29 cellular contexts compared by ENCODE assay signal in the genomic region with DNA sequence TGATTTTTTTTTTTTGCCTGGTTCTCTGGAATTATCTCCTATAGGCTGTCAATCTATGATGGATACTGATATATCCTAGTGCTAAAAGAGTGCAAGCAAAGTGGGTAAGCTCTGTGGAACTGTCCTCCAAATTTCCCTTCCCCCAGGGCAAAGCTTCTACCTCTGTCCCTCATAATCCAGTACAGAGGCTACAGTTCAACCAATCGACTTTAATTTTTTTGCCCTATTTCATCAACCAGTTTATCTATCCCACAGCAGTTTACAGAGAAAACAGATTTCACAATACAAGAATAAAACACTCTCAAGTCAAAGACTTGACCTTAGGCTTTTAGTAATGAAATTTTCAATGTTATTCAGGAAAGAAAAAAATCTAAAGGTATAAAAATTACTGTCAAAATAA. TPM values are rescaled to one million over a fixed set of nuclear protein-coding genes. Genes with fewer than 3 reads are reported as not detected.
DNase-seq lines count a peak whose midpoint lies in the region; ATAC-seq and TF ChIP-seq lines count a peak whose summit lies in the region.
"Had no signal": no experiment of that assay in that cellular context is flagged by ENCODE, and none has a peak within 500 bp of the region (broad histone marks: within the 10 kb centered on the region; RNA-seq: fewer than 3 reads in every experiment).

No MANE protein-coding gene starts in this region.

- POLR2A ChIA-PET in activated CD8-positive, alpha-beta T cell treated with anti-CD3 and anti-CD28 coated beads for 36 hours (lab: Charles Lee), result interaction anchor here (1.7 kb wide), 1 partner anchor 42 kb away, joined by 5 read pairs; no protein-coding TSS in a partner anchor
- POLR2A ChIA-PET in activated CD8-positive, alpha-beta T cell treated with anti-CD3 and anti-CD28 coated beads, Interleukin-2, amount 10 ng/mL, durations not matched to agents 7 days and 5 days (lab: Charles Lee), result no interaction called here
- POLR2A ChIA-PET in IMR-90 (lab: Charles Lee; ENCODE audit: unreplicated experiment), result no interaction called here

- H3K4me1 ChIP-seq in IMR-90 (ENCODE audit: control insufficient read depth, insufficient read depth, low read length) (peaks cover 4% of the 10 kb centered on the region), trophoblast cell (ENCODE audit: control insufficient read depth in 1 of 2, insufficient read depth in 2 of 2, low read length in 2 of 2) (peaks cover 8 to 15% of the 10 kb centered on the region in 2 experiments)

- H3K27ac ChIP-seq in IMR-90 (ENCODE audit: insufficient read depth, low read length) (no peak overlapping the region), trophoblast cell (ENCODE audit: low read depth, low read length) (no peak overlapping the region)
- H3K27ac ChIP-seq: body of pancreas, pancreas, testis had no signal

- WGBS in IMR-90 (ENCODE audit: extremely low coverage in 2 of 2, insufficient read length in 1 of 2), 2 experiments, result 83% methylated on average over 1 of the region's 1 CpG; no CpG with 5 or more reads in 1 of the 2 experiments
- no CpG with 5 or more reads among the region's 1 CpG for WGBS in trophoblast cell (ENCODE audit: extremely low coverage, insufficient coverage, insufficient read length)

- in situ Hi-C loops in IMR-90 (cut with MboI; ENCODE audit: low sequenced_read_pairs), result no loop called here

- dilution Hi-C loops in IMR-90 (cut with HindIII; ENCODE audit: low sequenced_read_pairs, unreplicated experiment), result no loop called here

- H4K8ac ChIP-seq in IMR-90 (ENCODE audit: low read depth in 2 of 2, low read length in 2 of 2) (no peak overlapping the region), trophoblast cell (ENCODE audit: low read depth, low read length) (no peak overlapping the region)

- H3K4ac ChIP-seq in IMR-90 (ENCODE audit: low read depth, low read length) (no peak overlapping the region), trophoblast cell (ENCODE audit: low read depth, low read length) (peak overlapping the region; percentile 94)

- no peak overlapping the region for H3K18ac ChIP-seq in IMR-90 (ENCODE audit: low read depth, low read length)
- no peak overlapping the region for H3K18ac ChIP-seq in trophoblast cell (ENCODE audit: low read length)

- BruUV-seq in IMR-90 (replicated peaks; lab: Mats Ljungman, UMichigan), result no TSS peak

- H3K14ac ChIP-seq in IMR-90 (replicated peaks; ENCODE audit: low read depth, low read length) (no peak overlapping the region), trophoblast cell (ENCODE audit: low read length) (no peak overlapping the region)

- H2BK120ac ChIP-seq in IMR-90 (ENCODE audit: low read depth, low read length), result no peak overlapping the region
- no peak overlapping the region for H2BK120ac ChIP-seq in trophoblast cell (ENCODE audit: insufficient read depth, low read length, poor library complexity)

- peaks cover 22% of the 10 kb centered on the region for H3K9me1 ChIP-seq in IMR-90 (ENCODE audit: insufficient read depth, low read length)

- peaks cover 45% of the 10 kb centered on the region for H3K4me1 Mint-ChIP-seq in activated CD8-positive, alpha-beta T cell treated with anti-CD3 and anti-CD28 coated beads for 36 hours (ENCODE audit: low read depth)
- H3K4me1 Mint-ChIP-seq in activated CD8-positive, alpha-beta T cell treated with anti-CD3 and anti-CD28 coated beads, Interleukin-2, amount 10 ng/mL, durations not matched to agents 7 days and 5 days (ENCODE audit: low read depth), result peaks cover 38% of the 10 kb centered on the region
- peaks cover 44 to 55% of the 10 kb centered on the region in 2 donors for H3K4me1 Mint-ChIP-seq in effector memory CD8-positive, alpha-beta T cell (ENCODE audit: low read depth in 2 of 2)

- CTCF ChIA-PET in activated CD8-positive, alpha-beta T cell treated with anti-CD3 and anti-CD28 coated beads for 36 hours (lab: Charles Lee), result no interaction called here
- CTCF ChIA-PET in activated CD8-positive, alpha-beta T cell treated with anti-CD3 and anti-CD28 coated beads, Interleukin-2, amount 10 ng/mL, durations not matched to agents 7 days and 5 days (lab: Charles Lee), result no interaction called here
- CTCF ChIA-PET in IMR-90 (lab: Yijun Ruan, JAX), result no interaction called here

- no peak for TF ChIP-seq CTCF in activated CD8-positive, alpha-beta T cell treated with anti-CD3 and anti-CD28 coated beads for 36 hours (IDR thresholded peaks at IDR 0.05)
- no peak for TF ChIP-seq CTCF in IMR-90 (conservative IDR thresholded peaks at IDR 0.05; ENCODE audit: low read depth, low read length)

- H4K91ac ChIP-seq in IMR-90 (ENCODE audit: insufficient read depth, low read depth, low read length) (no peak overlapping the region), trophoblast cell (ENCODE audit: low read depth, low read length) (no peak overlapping the region)

- no peaks in the 10 kb centered on the region for H3K9me3 ChIP-seq in IMR-90 (ENCODE audit: control insufficient read depth, insufficient read depth, low read length)
- H3K9me3 ChIP-seq in trophoblast cell (ENCODE audit: insufficient read depth, low read depth, low read length), result no peaks in the 10 kb centered on the region
- H3K9me3 ChIP-seq: body of pancreas, pancreas, testis had no signal

- H3K4me3 ChIP-seq in IMR-90 (ENCODE audit: insufficient read depth, low read depth, low read length), result no peak overlapping the region
- no peak overlapping the region for H3K4me3 ChIP-seq in trophoblast cell (ENCODE audit: low read depth, low read length)
- H3K4me3 ChIP-seq: body of pancreas, GM23338, pancreas, testis had no signal

- no peak overlapping the region for H2AK9ac ChIP-seq in IMR-90 (replicated peaks; ENCODE audit: low read depth, low read length, poor library complexity)

- no peaks in the 10 kb centered on the region for H3K9me3 Mint-ChIP-seq in activated CD8-positive, alpha-beta T cell treated with anti-CD3 and anti-CD28 coated beads for 36 hours
- no peaks in the 10 kb centered on the region for H3K9me3 Mint-ChIP-seq in activated CD8-positive, alpha-beta T cell treated with anti-CD3 and anti-CD28 coated beads, Interleukin-2, amount 10 ng/mL, durations not matched to agents 7 days and 5 days (ENCODE audit: insufficient read depth)
- no peaks in the 10 kb centered on the region for H3K9me3 Mint-ChIP-seq in effector memory CD8-positive, alpha-beta T cell
- H3K9me3 Mint-ChIP-seq: activated B cell treated with CpG ODN at 0.5 μM for 24 hours; activated CD4-positive, alpha-beta memory T cell treated with anti-CD3 and anti-CD28 coated beads for 36 hours; CD8-positive, alpha-beta memory T cell; central memory CD8-positive, alpha-beta T cell; dendritic cell treated with granulocyte-macrophage colony-stimulating factor and Interleukin-4, amounts not matched to agents 40 ng/mL and 50 ng/mL, for 4 days; endodermal cell; GM23338; T-cell had no signal

- H2BK12ac ChIP-seq in trophoblast cell (ENCODE audit: low read length), result no peak overlapping the region

- H3K27me3 ChIP-seq in IMR-90 (ENCODE audit: control insufficient read depth, insufficient read depth, low read length) (no peaks in the 10 kb centered on the region), trophoblast cell (ENCODE audit: insufficient read depth, low read length) (no peaks in the 10 kb centered on the region)
- H3K27me3 ChIP-seq: body of pancreas, pancreas, testis had no signal

- no peak overlapping the region for H2AK5ac ChIP-seq in IMR-90 (ENCODE audit: low read depth, low read length)
- no peak overlapping the region for H2AK5ac ChIP-seq in trophoblast cell (ENCODE audit: low read length)

- H3K36me3 Mint-ChIP-seq in activated CD8-positive, alpha-beta T cell treated with anti-CD3 and anti-CD28 coated beads for 36 hours (ENCODE audit: low read depth), result peaks cover 48% of the 10 kb centered on the region
- peaks cover 45% of the 10 kb centered on the region for H3K36me3 Mint-ChIP-seq in activated CD8-positive, alpha-beta T cell treated with anti-CD3 and anti-CD28 coated beads, Interleukin-2, amount 10 ng/mL, durations not matched to agents 7 days and 5 days (ENCODE audit: low read depth)
- peaks cover 73% of the 10 kb centered on the region for H3K36me3 Mint-ChIP-seq in effector memory CD8-positive, alpha-beta T cell (ENCODE audit: insufficient read depth)

- ATAC-seq in activated CD8-positive, alpha-beta T cell treated with anti-CD3 and anti-CD28 coated beads for 36 hours, result no peak
- no peak for ATAC-seq in activated CD8-positive, alpha-beta T cell treated with anti-CD3 and anti-CD28 coated beads, Interleukin-2, amount 10 ng/mL, durations not matched to agents 7 days and 5 days
- no peak for ATAC-seq in IMR-90 (ENCODE audit: low read depth)
- no peak for ATAC-seq in effector memory CD8-positive, alpha-beta T cell (replicated peaks)
- ATAC-seq in Right ventricle myocardium inferior, result no peak
- ATAC-seq in HG03139 (IDR thresholded peaks at IDR 0.05; ENCODE audit: unreplicated experiment), result no peak
- ATAC-seq: body of pancreas, GM23338, pancreas, T-cell had no signal

- H4K20me1 ChIP-seq in IMR-90 (ENCODE audit: insufficient read depth, low read length), result peaks cover 95% of the 10 kb centered on the region

- H4K5ac ChIP-seq in IMR-90 (ENCODE audit: low read depth, low read length), result no peak overlapping the region

- H3K79me1 ChIP-seq in IMR-90 (ENCODE audit: low read depth in 1 of 2, low read length in 2 of 2), result peaks cover 5 to 54% of the 10 kb centered on the region in 2 experiments; a peak in 3 of 4 replicates
- H3K79me1 ChIP-seq in trophoblast cell (ENCODE audit: low read length), result peaks cover 2% of the 10 kb centered on the region

- H2BK5ac ChIP-seq in IMR-90 (ENCODE audit: low read depth, low read length, poor library complexity, severe bottlenecking) (no peak overlapping the region), trophoblast cell (ENCODE audit: low read depth, low read length, poor library complexity) (no peak overlapping the region)

- no peaks in the 10 kb centered on the region for H3K27me3 Mint-ChIP-seq in activated CD8-positive, alpha-beta T cell treated with anti-CD3 and anti-CD28 coated beads for 36 hours
- H3K27me3 Mint-ChIP-seq in activated CD8-positive, alpha-beta T cell treated with anti-CD3 and anti-CD28 coated beads, Interleukin-2, amount 10 ng/mL, durations not matched to agents 7 days and 5 days (ENCODE audit: low read depth), result no peaks in the 10 kb centered on the region
- H3K27me3 Mint-ChIP-seq in effector memory CD8-positive, alpha-beta T cell, result no peaks in the 10 kb centered on the region
- H3K27me3 Mint-ChIP-seq: activated B cell treated with CpG ODN at 0.5 μM for 24 hours; activated CD4-positive, alpha-beta memory T cell treated with anti-CD3 and anti-CD28 coated beads for 36 hours; CD8-positive, alpha-beta memory T cell; central memory CD8-positive, alpha-beta T cell; dendritic cell treated with granulocyte-macrophage colony-stimulating factor and Interleukin-4, amounts not matched to agents 40 ng/mL and 50 ng/mL, for 4 days; T-cell had no signal

- no peak for DNase-seq in activated CD8-positive, alpha-beta T cell treated with anti-CD3 and anti-CD28 coated beads for 36 hours
- no peak for DNase-seq in activated CD8-positive, alpha-beta T cell treated with anti-CD3 and anti-CD28 coated beads, Interleukin-2, amount 10 ng/mL, durations not matched to agents 7 days and 5 days
- DNase-seq in IMR-90, result no peak
- DNase-seq in effector memory CD8-positive, alpha-beta T cell, result no peak
- no peak for DNase-seq in trophoblast cell
- DNase-seq in germinal center (ENCODE audit: low spot score), result no peak
- no peak for DNase-seq in Right ventricle myocardium inferior (ENCODE audit: missing footprints)
- DNase-seq: activated B cell treated with CpG ODN at 0.5 μM for 24 hours; activated CD4-positive, alpha-beta memory T cell treated with anti-CD3 and anti-CD28 coated beads for 36 hours; activated CD8-positive, alpha-beta memory T cell treated with anti-CD3 and anti-CD28 coated beads, Interleukin-2, amount 50 U/mL, for 48 hours; activated effector memory CD4-positive, alpha-beta T cell treated with Interleukin-2 at 50 U/mL for 16 hours; body of pancreas; CD8-positive, alpha-beta memory T cell; EL; endodermal cell; hippocampal formation; KBM-7; NCI-H1092 treated with DMSO at 0.1 percent for 48 hours; NCI-H187; pancreas; retina; small intestine; stimulated activated naive CD4-positive, alpha-beta T cell treated with Interleukin-2 at 50 U/mL for 16 hours; T-cell; testis had no signal

- intact Hi-C loops in activated CD8-positive, alpha-beta T cell treated with anti-CD3 and anti-CD28 coated beads for 36 hours (cut with micrococcal nuclease), result no loop called here
- intact Hi-C loops in IMR-90 (cut with micrococcal nuclease) (no loop called here), Right ventricle myocardium inferior (cut with DNase I) (loop anchor here (5.0 kb wide), 1 partner anchor 64 kb away; no protein-coding TSS in a partner anchor)

- peaks cover 38% of the 10 kb centered on the region for H3K79me2 ChIP-seq in trophoblast cell (ENCODE audit: control insufficient read depth, insufficient read depth, low read length, poor library complexity)

- H3K9ac ChIP-seq in IMR-90 (ENCODE audit: low read depth, low read length), result no peak overlapping the region
- H3K9ac ChIP-seq in trophoblast cell (ENCODE audit: low read length), result no peak overlapping the region

- H3K23ac ChIP-seq in IMR-90 (ENCODE audit: low read depth, low read length), result no peak overlapping the region
- no peak overlapping the region for H3K23ac ChIP-seq in trophoblast cell (ENCODE audit: low read length)

- peaks cover 27% of the 10 kb centered on the region for H3K36me3 ChIP-seq in IMR-90 (ENCODE audit: control insufficient read depth, insufficient read depth, low read length)
- peaks cover 16 to 21% of the 10 kb centered on the region in 2 experiments for H3K36me3 ChIP-seq in trophoblast cell (ENCODE audit: control insufficient read depth in 1 of 2, insufficient read depth in 2 of 2, low read length in 2 of 2)

- H3K4me2 ChIP-seq in IMR-90 (ENCODE audit: low read depth, low read length) (no peak overlapping the region), trophoblast cell (ENCODE audit: low read length) (no peak overlapping the region)
- H3K4me2 ChIP-seq: GM23338 had no signal

- H2AFZ ChIP-seq in IMR-90 (replicated peaks; ENCODE audit: low read length, poor library complexity) (no peak overlapping the region), trophoblast cell (ENCODE audit: insufficient read depth, low read length, poor library complexity) (no peak overlapping the region)
- H2AFZ ChIP-seq: GM23338 had no signal

- H3K27ac Mint-ChIP-seq in activated CD8-positive, alpha-beta T cell treated with anti-CD3 and anti-CD28 coated beads for 36 hours, result peak overlapping the region; percentile 34
- H3K27ac Mint-ChIP-seq in activated CD8-positive, alpha-beta T cell treated with anti-CD3 and anti-CD28 coated beads, Interleukin-2, amount 10 ng/mL, durations not matched to agents 7 days and 5 days, result no peak overlapping the region
- H3K27ac Mint-ChIP-seq in effector memory CD8-positive, alpha-beta T cell, result peak overlapping the region; percentile 47 to 63
- H3K27ac Mint-ChIP-seq: activated B cell treated with CpG ODN at 0.5 μM for 24 hours; activated CD4-positive, alpha-beta memory T cell treated with anti-CD3 and anti-CD28 coated beads for 36 hours; endodermal cell; GM23338; T-cell had no signal

- no peak overlapping the region for H2BK20ac ChIP-seq in IMR-90 (ENCODE audit: low read depth, low read length)

- no peak overlapping the region for H2BK15ac ChIP-seq in IMR-90 (ENCODE audit: low read depth, low read length)

- no peak for TF ChIP-seq RAD21 in IMR-90 (IDR thresholded peaks at IDR 0.05; ENCODE audit: low read length)

- H3K56ac ChIP-seq in IMR-90 (ENCODE audit: extremely low read depth, insufficient read depth, low read length), result no peak overlapping the region

- no peak overlapping the region for H3K4me3 Mint-ChIP-seq in activated CD8-positive, alpha-beta T cell treated with anti-CD3 and anti-CD28 coated beads for 36 hours
- no peak overlapping the region for H3K4me3 Mint-ChIP-seq in activated CD8-positive, alpha-beta T cell treated with anti-CD3 and anti-CD28 coated beads, Interleukin-2, amount 10 ng/mL, durations not matched to agents 7 days and 5 days
- no peak overlapping the region for H3K4me3 Mint-ChIP-seq in effector memory CD8-positive, alpha-beta T cell
- H3K4me3 Mint-ChIP-seq: activated B cell treated with CpG ODN at 0.5 μM for 24 hours; activated CD4-positive, alpha-beta memory T cell treated with anti-CD3 and anti-CD28 coated beads for 36 hours; central memory CD8-positive, alpha-beta T cell; dendritic cell treated with granulocyte-macrophage colony-stimulating factor and Interleukin-4, amounts not matched to agents 40 ng/mL and 50 ng/mL, for 4 days; endodermal cell; GM23338 had no signal

- no peak for TF ChIP-seq POLR2A in IMR-90 (IDR thresholded peaks at IDR 0.05; ENCODE audit: low read depth, low read length)

- no peak overlapping the region for H4K12ac ChIP-seq in trophoblast cell (ENCODE audit: low read depth, low read length)

RNA-seq across cellular contexts. Expression of gene PUM1, which starts 13.9 kb away (rescaled TPM):
- 10 to 100 TPM; 98.0 to 99.0 TPM for total RNA-seq in activated CD8-positive, alpha-beta T cell treated with anti-CD3 and anti-CD28 coated beads for 36 hours
- total RNA-seq in activated CD8-positive, alpha-beta T cell treated with anti-CD3 and anti-CD28 coated beads, Interleukin-2, amount 10 ng/mL, durations not matched to agents 7 days and 5 days, result 10 to 100 TPM; 91.0 to 94.9 TPM
- total RNA-seq in IMR-90 (2012; rRNA removed) (71.9 and 137 TPM in 2 replicates), Right ventricle myocardium inferior (71.1 TPM)
- 65.2 and 75.4 TPM in 2 replicates for polyA plus RNA-seq in IMR-90 (2012; rRNA removed)
- polyA plus RNA-seq in IMR-90 (2012; cell fraction: cytosol; rRNA removed), result 22.4 and 33.8 TPM in 2 replicates
- 58.3 and 84.7 TPM in 2 replicates for polyA plus RNA-seq in IMR-90 (2012; cell fraction: nucleus; rRNA removed; ENCODE audit: low replicate concordance)
- polyA plus RNA-seq in trophoblast cell (2013), result 74.9 and 83.2 TPM in 2 replicates
